ENCODE assay signal across 14 cellular contexts in genomic region chrX:46770006-46770816, GRCh38. TPM values are rescaled to one million over a fixed set of nuclear protein-coding genes. Genes with fewer than 3 reads are reported as not detected.
DNase-seq lines count a peak whose midpoint lies in the region; ATAC-seq and TF ChIP-seq lines count a peak whose summit lies in the region.
"Had no signal": no experiment of that assay in that cellular context is flagged by ENCODE, and none has a peak within 500 bp of the region (broad histone marks: within the 10 kb centered on the region; RNA-seq: fewer than 3 reads in every experiment).

No MANE protein-coding gene starts in this region.

- H3K27ac ChIP-seq in breast epithelium (no peak overlapping the region), SJCRH30 (no peak overlapping the region)
- H3K27ac ChIP-seq: neutrophil had no signal

- peaks cover 0 to 15% of the 10 kb centered on the region in 2 donors for H3K27me3 ChIP-seq in breast epithelium
- H3K27me3 ChIP-seq in SJCRH30 = no peaks in the 10 kb centered on the region
- H3K27me3 ChIP-seq: neutrophil had no signal

- H3K4me3 ChIP-seq in breast epithelium = no peak overlapping the region
- H3K4me3 ChIP-seq in WI38 (ENCODE audit: low read depth, low read length) = peak overlapping the region; percentile 20; the same call in 1 of the 2 replicates
- H3K4me3 ChIP-seq in SJCRH30 = no peak overlapping the region

- peak; percentile 11 for DNase-seq in MCF 10A (ENCODE audit: unreplicated experiment)
- DNase-seq in breast epithelium (ENCODE audit: low spot score in 2 of 2) = no peak
- peak; percentile 75 for DNase-seq in fibroblast of peridontal ligament (ENCODE audit: extremely low read depth)
- no peak for DNase-seq in SJCRH30
- no peak for DNase-seq in stimulated activated CD8-positive, alpha-beta memory T cell treated with anti-CD3 and anti-CD28 coated beads, Interleukin-4, amount 100 ng/mL, for 48 hours
- DNase-seq: activated B cell treated with CpG ODN at 0.5 μM for 24 hours; activated CD8-positive, alpha-beta memory T cell treated with anti-CD3 and anti-CD28 coated beads, Interleukin-2, amount 10 ng/mL, durations not matched to agents 7 days and 5 days; activated naive CD4-positive, alpha-beta T cell treated with anti-CD3 and anti-CD28 coated beads, Interleukin-2, amount 10 ng/mL, durations not matched to agents 7 days and 5 days; MV-4-11; stimulated activated naive CD8-positive, alpha-beta T cell treated with anti-CD3 and anti-CD28 coated beads, Interleukin-15, amount 100 ng/mL, for 72 hours had no signal

- peaks cover 50% of the 10 kb centered on the region for H3K27me3 Mint-ChIP-seq in MCF 10A (ENCODE audit: insufficient read depth, unreplicated experiment)
- H3K27me3 Mint-ChIP-seq: activated B cell treated with CpG ODN at 0.5 μM for 24 hours; activated naive CD4-positive, alpha-beta T cell treated with anti-CD3 and anti-CD28 coated beads, Interleukin-2, amount 10 ng/mL, durations not matched to agents 7 days and 5 days; stimulated activated naive CD8-positive, alpha-beta T cell treated with anti-CD3 and anti-CD28 coated beads, Interleukin-15, amount 100 ng/mL, for 72 hours had no signal

- POLR2A ChIA-PET in MCF 10A (lab: Yijun Ruan, JAX) = interaction anchor here (0.6 to 2.5 kb wide), 6 partner anchors 13 to 328 kb away, joined by 3 to 21 read pairs (median 3); no protein-coding TSS in a partner anchor

- no peaks in the 10 kb centered on the region for H3K36me3 Mint-ChIP-seq in MCF 10A (ENCODE audit: insufficient read depth, unreplicated experiment)
- H3K36me3 Mint-ChIP-seq: activated naive CD4-positive, alpha-beta T cell treated with anti-CD3 and anti-CD28 coated beads, Interleukin-2, amount 10 ng/mL, durations not matched to agents 7 days and 5 days had no signal

- ATAC-seq in GM18502 (IDR thresholded peaks at IDR 0.05; ENCODE audit: poor library complexity, unreplicated experiment) (no peak), GM19452 (IDR thresholded peaks at IDR 0.05; ENCODE audit: unreplicated experiment) (no peak)
- ATAC-seq: activated CD8-positive, alpha-beta memory T cell treated with anti-CD3 and anti-CD28 coated beads, Interleukin-2, amount 10 ng/mL, durations not matched to agents 7 days and 5 days; stimulated activated naive CD8-positive, alpha-beta T cell treated with anti-CD3 and anti-CD28 coated beads, Interleukin-15, amount 100 ng/mL, for 72 hours had no signal

- BruUV-seq in MCF 10A (replicated peaks; lab: Mats Ljungman, UMichigan) = no TSS peak

- peaks cover 6% of the 10 kb centered on the region for H3K4me1 Mint-ChIP-seq in MCF 10A (ENCODE audit: insufficient read depth, unreplicated experiment)
- H3K4me1 Mint-ChIP-seq: activated B cell treated with CpG ODN at 0.5 μM for 24 hours; activated CD8-positive, alpha-beta memory T cell treated with anti-CD3 and anti-CD28 coated beads, Interleukin-2, amount 10 ng/mL, durations not matched to agents 7 days and 5 days; activated naive CD4-positive, alpha-beta T cell treated with anti-CD3 and anti-CD28 coated beads, Interleukin-2, amount 10 ng/mL, durations not matched to agents 7 days and 5 days; stimulated activated naive CD8-positive, alpha-beta T cell treated with anti-CD3 and anti-CD28 coated beads, Interleukin-15, amount 100 ng/mL, for 72 hours had no signal

- H3K27ac Mint-ChIP-seq in MCF 10A (ENCODE audit: low read depth, unreplicated experiment) = peak overlapping the region; percentile 27
- H3K27ac Mint-ChIP-seq: activated B cell treated with CpG ODN at 0.5 μM for 24 hours; activated CD8-positive, alpha-beta memory T cell treated with anti-CD3 and anti-CD28 coated beads, Interleukin-2, amount 10 ng/mL, durations not matched to agents 7 days and 5 days; activated naive CD4-positive, alpha-beta T cell treated with anti-CD3 and anti-CD28 coated beads, Interleukin-2, amount 10 ng/mL, durations not matched to agents 7 days and 5 days; stimulated activated naive CD8-positive, alpha-beta T cell treated with anti-CD3 and anti-CD28 coated beads, Interleukin-15, amount 100 ng/mL, for 72 hours had no signal

- no peak for TF ChIP-seq POLR2A in breast epithelium (IDR thresholded peaks at IDR 0.05)

- CTCF ChIA-PET in MCF 10A (lab: Yijun Ruan, JAX) = interaction anchor here (0.6 to 3.6 kb wide), 6 partner anchors 10 to 208 kb away, joined by 3 to 25 read pairs (median 3); partner anchors contain the start of gene SLC9A7

- H3K36me3 ChIP-seq in breast epithelium (no peaks in the 10 kb centered on the region), SJCRH30 (no peaks in the 10 kb centered on the region)
- H3K36me3 ChIP-seq: neutrophil had no signal

- H3K4me1 ChIP-seq in breast epithelium (no peaks in the 10 kb centered on the region), SJCRH30 (no peaks in the 10 kb centered on the region)

- TF ChIP-seq CTCF in MCF 10A (IDR thresholded peaks at IDR 0.05; ENCODE audit: unreplicated experiment) = no peak
- no peak for TF ChIP-seq CTCF in breast epithelium (IDR thresholded peaks at IDR 0.05)
- no peak for TF ChIP-seq CTCF in WI38 (IDR thresholded peaks at IDR 0.05; ENCODE audit: low read depth, low read length)

- H3K9me3 ChIP-seq in breast epithelium (no peaks in the 10 kb centered on the region), SJCRH30 (replicated peaks) (no peaks in the 10 kb centered on the region)
- H3K9me3 ChIP-seq: neutrophil had no signal

- H3K9me3 Mint-ChIP-seq in MCF 10A (ENCODE audit: unreplicated experiment) = no peaks in the 10 kb centered on the region
- H3K9me3 Mint-ChIP-seq: activated B cell treated with CpG ODN at 0.5 μM for 24 hours; activated naive CD4-positive, alpha-beta T cell treated with anti-CD3 and anti-CD28 coated beads, Interleukin-2, amount 10 ng/mL, durations not matched to agents 7 days and 5 days had no signal

- intact Hi-C loops in MCF 10A (cut with micrococcal nuclease) = loop anchor here (2.0 kb wide), 1 partner anchor 23 kb away; no protein-coding TSS in a partner anchor
- intact Hi-C loops in breast epithelium (cut with DNase I; ENCODE audit: low total_unique reads) = no loop called here

- H3K4me3 Mint-ChIP-seq in MCF 10A (ENCODE audit: unreplicated experiment) = no peak overlapping the region
- H3K4me3 Mint-ChIP-seq: activated B cell treated with CpG ODN at 0.5 μM for 24 hours; activated CD8-positive, alpha-beta memory T cell treated with anti-CD3 and anti-CD28 coated beads, Interleukin-2, amount 10 ng/mL, durations not matched to agents 7 days and 5 days; activated naive CD4-positive, alpha-beta T cell treated with anti-CD3 and anti-CD28 coated beads, Interleukin-2, amount 10 ng/mL, durations not matched to agents 7 days and 5 days; stimulated activated naive CD8-positive, alpha-beta T cell treated with anti-CD3 and anti-CD28 coated beads, Interleukin-15, amount 100 ng/mL, for 72 hours had no signal

RNA-seq across cellular contexts. Expression of gene SLC9A7, which starts 11.3 kb away (rescaled TPM):
- total RNA-seq in MCF 10A (2022) (28.3 and 29.3 TPM in 2 replicates), breast epithelium (10 to 100 TPM in 2 of 3 donors, 1 to 10 TPM in 1; 1.6 to 28.1 (median 12.8) TPM)
- 1.9 and 2.2 TPM in 2 replicates for total RNA-seq in SJCRH30 (2014; rRNA removed; shearing (Covaris generic))

Comparison
In these comparisons a context has a peak if more than half of its experiments do, and no peak if none do; other contexts are left out.
1. DNase-seq: peak in MCF 10A (single experiment) and fibroblast of peridontal ligament (single experiment); none in breast epithelium (0 of 2), SJCRH30 (0 of 2) and stimulated activated CD8-positive, alpha-beta memory T cell treated with anti-CD3 and anti-CD28 coated beads, Interleukin-4, amount 100 ng/mL, for 48 hours (single experiment).